In the genomic region with DNA sequence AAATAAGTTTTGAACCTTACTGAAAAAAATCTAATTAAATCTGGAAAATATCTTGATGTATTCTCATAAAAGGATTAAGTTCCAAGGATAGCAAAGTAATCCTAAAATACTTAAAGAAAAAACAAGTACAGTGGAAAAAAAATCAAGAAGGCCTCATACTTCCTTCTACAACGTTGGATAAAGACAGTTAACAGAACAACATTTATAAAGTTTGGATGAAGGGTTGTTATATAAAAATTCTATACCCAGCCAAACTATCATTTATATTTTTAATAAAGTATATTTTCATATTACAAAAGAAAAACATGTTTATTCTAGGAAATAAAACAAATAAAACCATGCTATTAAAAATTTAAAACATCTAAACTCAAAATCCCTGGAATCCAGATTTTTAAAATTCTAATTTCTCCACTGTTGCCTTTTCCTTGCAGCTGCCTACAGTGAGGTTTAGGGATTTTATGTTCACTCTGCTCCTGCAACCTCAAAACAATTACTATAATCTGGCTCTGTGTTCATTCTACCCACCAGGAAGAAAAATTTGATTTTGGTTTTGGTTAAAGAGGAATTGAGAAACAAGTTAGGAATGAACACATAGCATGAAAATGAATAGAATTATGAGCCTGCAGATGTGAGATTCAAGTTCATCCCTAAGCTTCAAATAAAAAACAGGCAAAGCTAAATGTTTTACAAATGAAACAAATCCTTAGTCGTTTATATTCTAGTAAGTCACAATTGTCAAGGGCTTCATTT, we compare ENCODE assay signal across 26 cellular contexts.
"Had no signal": no experiment of that assay in that cellular context is flagged by ENCODE, and none has a peak within 500 bp of the region (broad histone marks: within the 10 kb centered on the region; RNA-seq: fewer than 3 reads in every experiment).

No MANE protein-coding gene starts in this region.

- H3K27ac Mint-ChIP-seq: activated CD4-positive, alpha-beta T cell treated with anti-CD3 and anti-CD28 coated beads, Interleukin-2, amount 10 ng/mL, durations not matched to agents 24 days and 14 days; activated CD8-positive, alpha-beta T cell treated with anti-CD3 and anti-CD28 coated beads for 36 hours; activated naive CD4-positive, alpha-beta T cell treated with anti-CD3 and anti-CD28 coated beads, Interleukin-2, amount 50 U/mL, for 24 hours; activated naive CD8-positive, alpha-beta T cell treated with anti-CD3 and anti-CD28 coated beads, Interleukin-2, amount 10 ng/mL, durations not matched to agents 7 days and 5 days; activated T-cell treated with anti-CD3 and anti-CD28 coated beads, Interleukin-2, amount 50 U/mL, for 24 hours; activated T-helper 2 cell treated with anti-CD3 and anti-CD28 coated beads, Interferon-gamma antibody, Interleukin-2, Interleukin-4, amounts not matched to agents 10 μg/mL and 5 μg/mL and 100 μg/mL, durations not matched to agents 14 hours and 24 hours and 36 hours; T-helper 1 cell treated with Interleukin-12 subunit alpha and Interleukin-12 subunit beta and Interleukin-4 antibody, amounts not matched to agents 30 μg/mL and 1 μg/mL, for 36 hours; T-helper 2 cell treated with Interferon-gamma antibody and Interleukin-4, amounts not matched to agents 5 μg/mL and 100 μg/mL, for 36 hours had no signal

- H3K9me3 ChIP-seq: SJCRH30 had no signal

- H3K36me3 ChIP-seq: ascending aorta, cardiac muscle cell, SJCRH30 had no signal

- DNase-seq: activated CD4-positive, alpha-beta T cell treated with anti-CD3 and anti-CD28 coated beads, Interleukin-2, amount 10 ng/mL, durations not matched to agents 24 days and 14 days; activated CD4-positive, alpha-beta T cell treated with anti-CD3 and anti-CD28 coated beads, Interleukin-2, amount 50 U/mL, for 4 hours; activated CD8-positive, alpha-beta T cell treated with anti-CD3 and anti-CD28 coated beads for 36 hours; activated gamma-delta T cell; activated naive CD4-positive, alpha-beta T cell treated with Interleukin-2 at 50 U/mL for 16 hours; activated naive CD8-positive, alpha-beta T cell treated with anti-CD3 and anti-CD28 coated beads, Interleukin-2, amount 10 ng/mL, durations not matched to agents 7 days and 5 days; activated T-cell treated with anti-CD3 and anti-CD28 coated beads, Interleukin-2, amount 50 U/mL, for 24 hours; amygdala; Karpas-422; NCI-H1092; NCI-H1436 treated with DMSO at 0.1 percent for 48 hours; NCI-H1694 treated with DMSO at 0.1 percent for 48 hours; NCI-H2029; NCI-H345; NCI-H524 treated with DMSO at 0.1 percent for 48 hours; SHP77; SJCRH30 had no signal

- H3K4me1 Mint-ChIP-seq: activated CD4-positive, alpha-beta T cell treated with anti-CD3 and anti-CD28 coated beads, Interleukin-2, amount 10 ng/mL, durations not matched to agents 24 days and 14 days; central memory CD8-positive, alpha-beta T cell had no signal

- H3K4me3 ChIP-seq: ascending aorta, cardiac muscle cell, SJCRH30, SK-N-MC had no signal

- H3K27ac ChIP-seq: ascending aorta, cardiac muscle cell, SJCRH30, SK-N-MC had no signal

- H3K4me3 Mint-ChIP-seq: activated CD4-positive, alpha-beta T cell treated with anti-CD3 and anti-CD28 coated beads, Interleukin-2, amount 10 ng/mL, durations not matched to agents 24 days and 14 days; activated CD8-positive, alpha-beta T cell treated with anti-CD3 and anti-CD28 coated beads for 36 hours; activated naive CD4-positive, alpha-beta T cell treated with anti-CD3 and anti-CD28 coated beads, Interleukin-2, amount 50 U/mL, for 24 hours; activated naive CD8-positive, alpha-beta T cell treated with anti-CD3 and anti-CD28 coated beads, Interleukin-2, amount 10 ng/mL, durations not matched to agents 7 days and 5 days; activated T-cell treated with anti-CD3 and anti-CD28 coated beads, Interleukin-2, amount 50 U/mL, for 24 hours; central memory CD8-positive, alpha-beta T cell; T-helper 1 cell treated with Interleukin-12 subunit alpha and Interleukin-12 subunit beta and Interleukin-4 antibody, amounts not matched to agents 30 μg/mL and 1 μg/mL, for 36 hours; T-helper 2 cell treated with Interferon-gamma antibody and Interleukin-4, amounts not matched to agents 5 μg/mL and 100 μg/mL, for 36 hours had no signal

- H3K27me3 ChIP-seq: ascending aorta, cardiac muscle cell, SJCRH30 had no signal

- H3K27me3 Mint-ChIP-seq: activated CD8-positive, alpha-beta T cell treated with anti-CD3 and anti-CD28 coated beads for 36 hours; activated naive CD4-positive, alpha-beta T cell treated with anti-CD3 and anti-CD28 coated beads, Interleukin-2, amount 50 U/mL, for 24 hours had no signal

- H3K4me1 ChIP-seq: ascending aorta, SJCRH30 had no signal

- ATAC-seq: activated CD8-positive, alpha-beta T cell treated with anti-CD3 and anti-CD28 coated beads for 36 hours; Panc1 had no signal
